ENCODE assay signal across 8 cellular contexts in genomic region chr2:230849633-230850357, GRCh38. TPM values are rescaled to one million over a fixed set of nuclear protein-coding genes. Genes with fewer than 3 reads are reported as not detected.
DNase-seq lines count a peak whose midpoint lies in the region; ATAC-seq and TF ChIP-seq lines count a peak whose summit lies in the region.

No MANE protein-coding gene starts in this region.

- TF ChIP-seq POLR2A in uterus (IDR thresholded peaks at IDR 0.05) = no peak

- POLR2A ChIA-PET in activated CD4-positive, alpha-beta memory T cell treated with anti-CD3 and anti-CD28 coated beads for 36 hours (lab: Charles Lee) = no interaction called here

- peaks cover 33% of the 10 kb centered on the region for H3K27me3 Mint-ChIP-seq in activated CD4-positive, alpha-beta memory T cell treated with anti-CD3 and anti-CD28 coated beads for 36 hours
- peaks cover 66 to 79% of the 10 kb centered on the region in 2 donors for H3K27me3 Mint-ChIP-seq in effector memory CD8-positive, alpha-beta T cell
- peaks cover 51% of the 10 kb centered on the region for H3K27me3 Mint-ChIP-seq in osteocyte (ENCODE audit: unreplicated experiment)

- no peaks in the 10 kb centered on the region for H3K4me1 ChIP-seq in uterus

- no peak overlapping the region for H3K4me3 ChIP-seq in uterus

- CTCF ChIA-PET in activated CD4-positive, alpha-beta memory T cell treated with anti-CD3 and anti-CD28 coated beads for 36 hours (lab: Charles Lee) = interaction anchor here (0.9 to 8.8 kb wide), 10 partner anchors 13 to 137 kb away, joined by 3 to 79 read pairs (median 6); partner anchors contain the start of gene ITM2C

- TF ChIP-seq CTCF in osteocyte (IDR thresholded peaks at IDR 0.05) (peak; percentile 79), uterus (IDR thresholded peaks at IDR 0.05) (peak; percentile 32 to 63 (median 40))

- no peaks in the 10 kb centered on the region for H3K9me3 ChIP-seq in uterus

- H3K36me3 Mint-ChIP-seq in activated CD4-positive, alpha-beta memory T cell treated with anti-CD3 and anti-CD28 coated beads for 36 hours = no peaks in the 10 kb centered on the region
- H3K36me3 Mint-ChIP-seq in effector memory CD8-positive, alpha-beta T cell (ENCODE audit: insufficient read depth) = peaks cover 5% of the 10 kb centered on the region
- peaks cover 2% of the 10 kb centered on the region for H3K36me3 Mint-ChIP-seq in osteocyte (ENCODE audit: unreplicated experiment)

- ATAC-seq in HG03095 (IDR thresholded peaks at IDR 0.05; ENCODE audit: unreplicated experiment) = peak; percentile 51
- ATAC-seq in effector memory CD8-positive, alpha-beta T cell (replicated peaks) = peak; percentile 69

- no peak overlapping the region for H3K27ac Mint-ChIP-seq in activated CD4-positive, alpha-beta memory T cell treated with anti-CD3 and anti-CD28 coated beads for 36 hours
- H3K27ac Mint-ChIP-seq in effector memory CD8-positive, alpha-beta T cell = no peak overlapping the region
- H3K27ac Mint-ChIP-seq in osteocyte (ENCODE audit: unreplicated experiment) = no peak overlapping the region

- DNase-seq in AG20443 (ENCODE audit: low spot score) (peak; percentile 59), osteocyte (ENCODE audit: extremely low spot score, unreplicated experiment) (no peak), uterus (no peak), globus pallidus (ENCODE audit: low spot score) (no peak), RKO (ENCODE audit: low spot score) (no peak)
- DNase-seq in activated CD4-positive, alpha-beta memory T cell treated with anti-CD3 and anti-CD28 coated beads for 36 hours = peak; percentile 82
- peak; percentile 68 to 72 (median 71) for DNase-seq in effector memory CD8-positive, alpha-beta T cell

- H3K4me3 Mint-ChIP-seq in activated CD4-positive, alpha-beta memory T cell treated with anti-CD3 and anti-CD28 coated beads for 36 hours = no peak overlapping the region
- no peak overlapping the region for H3K4me3 Mint-ChIP-seq in effector memory CD8-positive, alpha-beta T cell
- no peak overlapping the region for H3K4me3 Mint-ChIP-seq in osteocyte (ENCODE audit: unreplicated experiment)

- H3K4me1 Mint-ChIP-seq in activated CD4-positive, alpha-beta memory T cell treated with anti-CD3 and anti-CD28 coated beads for 36 hours (ENCODE audit: low read depth) = peaks cover 16% of the 10 kb centered on the region
- peaks cover 8 to 12% of the 10 kb centered on the region in 2 donors for H3K4me1 Mint-ChIP-seq in effector memory CD8-positive, alpha-beta T cell (ENCODE audit: low read depth in 2 of 2)
- H3K4me1 Mint-ChIP-seq in osteocyte (ENCODE audit: unreplicated experiment) = peaks cover 6% of the 10 kb centered on the region

- H3K27me3 ChIP-seq in uterus = no peaks in the 10 kb centered on the region

- no peaks in the 10 kb centered on the region for H3K36me3 ChIP-seq in uterus

- intact Hi-C loops in activated CD4-positive, alpha-beta memory T cell treated with anti-CD3 and anti-CD28 coated beads for 36 hours (cut with micrococcal nuclease) = loop anchor here (2.0 kb wide), 1 partner anchor 15 kb away; the partner anchor contains the start of gene ITM2C
- intact Hi-C loops in uterus (cut with DNase I; ENCODE audit: low total_unique reads) = no loop called here

- H3K27ac ChIP-seq in uterus = no peak overlapping the region

- no peaks in the 10 kb centered on the region for H3K9me3 Mint-ChIP-seq in activated CD4-positive, alpha-beta memory T cell treated with anti-CD3 and anti-CD28 coated beads for 36 hours
- H3K9me3 Mint-ChIP-seq in effector memory CD8-positive, alpha-beta T cell = no peaks in the 10 kb centered on the region
- no peaks in the 10 kb centered on the region for H3K9me3 Mint-ChIP-seq in osteocyte (ENCODE audit: unreplicated experiment)

RNA-seq across cellular contexts. Expression of gene ITM2C, which starts 14.9 kb away (rescaled TPM):
- total RNA-seq in activated CD4-positive, alpha-beta memory T cell treated with anti-CD3 and anti-CD28 coated beads for 36 hours = 10 to 100 TPM; 19.5 to 23.0 TPM
- total RNA-seq in osteocyte = 503 and 526 TPM in 2 replicates
- 100 to 1,000 TPM in 1 of 4 donors, 10 to 100 TPM in 3; 33.8 to 301 (median 67.6) TPM for total RNA-seq in uterus

Comparison
In these comparisons a context has a peak if more than half of its experiments do, and no peak if none do; other contexts are left out.
1. DNase-seq: peak in AG20443 (single experiment), activated CD4-positive, alpha-beta memory T cell treated with anti-CD3 and anti-CD28 coated beads for 36 hours (single experiment) and effector memory CD8-positive, alpha-beta T cell (3 of 3); none in osteocyte (single experiment), uterus (0 of 2), globus pallidus (single experiment) and RKO (single experiment).